8 cellular contexts compared by ENCODE assay signal in the genomic region with DNA sequence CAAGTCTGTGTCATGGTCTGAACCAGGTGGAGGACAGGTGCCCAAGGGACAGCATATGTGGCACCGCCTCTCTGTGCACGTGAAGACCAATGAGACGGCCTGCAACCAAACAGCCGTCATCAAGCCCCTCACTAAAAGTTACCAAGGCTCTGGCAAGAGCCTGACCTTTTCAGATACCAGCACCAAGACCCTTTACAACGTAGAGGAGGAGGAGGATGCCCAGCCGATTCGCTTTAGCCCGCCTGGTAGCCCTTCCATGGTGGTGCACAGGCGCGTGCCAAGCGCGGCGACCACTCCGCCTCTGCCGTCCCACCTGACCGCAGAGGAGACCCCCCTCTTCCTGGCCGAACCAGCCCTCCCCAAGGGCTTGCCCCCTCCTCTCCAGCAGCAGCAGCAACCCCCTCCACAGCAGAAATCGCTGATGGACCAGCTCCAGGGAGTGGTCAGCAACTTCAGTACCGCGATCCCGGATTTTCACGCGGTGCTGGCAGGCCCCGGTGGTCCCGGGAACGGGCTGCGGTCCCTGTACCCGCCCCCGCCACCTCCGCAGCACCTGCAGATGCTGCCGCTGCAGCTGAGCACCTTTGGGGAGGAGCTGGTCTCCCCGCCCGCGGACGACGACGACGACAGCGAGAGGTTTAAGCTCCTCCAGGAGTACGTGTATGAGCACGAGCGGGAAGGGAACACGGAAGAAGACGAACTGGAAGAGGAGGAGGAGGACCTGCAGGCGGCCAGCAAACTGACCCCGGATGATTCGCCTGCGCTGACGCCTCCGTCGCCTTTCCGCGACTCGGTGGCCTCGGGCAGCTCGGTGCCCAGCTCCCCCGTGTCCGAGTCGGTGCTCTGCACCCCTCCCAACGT.
DNase-seq lines count a peak whose midpoint lies in the region; ATAC-seq, FAIRE-seq and TF ChIP-seq lines count a peak whose summit lies in the region.

No MANE protein-coding gene starts in this region.

- H3K27ac ChIP-seq in iPS-18a (ENCODE audit: low read length) (no peak overlapping the region), small intestine (ENCODE audit: low read depth in 1 of 2, low read length in 1 of 2) (no peak overlapping the region)

- 12 to 27% (median 23%) methylated on average over 56 to 60 of the region's 60 CpGs for WGBS in small intestine, 3 donors

- FAIRE-seq in small intestine (lab: Jason Lieb, UNC): no peak

- no peaks in the 10 kb centered on the region for H3K4me1 ChIP-seq in iPS-18a (ENCODE audit: control insufficient read depth, low read depth, low read length)
- no peaks in the 10 kb centered on the region for H3K4me1 ChIP-seq in small intestine (ENCODE audit: control insufficient read depth in 2 of 2, insufficient read depth in 1 of 2, low read depth in 1 of 2, low read length in 1 of 2)

- ATAC-seq in GM18868 (IDR thresholded peaks at IDR 0.05; ENCODE audit: unreplicated experiment): no peak

- H3K4me3 ChIP-seq in cardiac fibroblast (replicated peaks in 1 of 2; ENCODE audit: low read depth in 2 of 2, low read length in 2 of 2) (peak overlapping the region; percentile 36 to 39), iPS-18a (ENCODE audit: low read length) (peak overlapping the region; percentile 52), small intestine (ENCODE audit: low read depth in 1 of 2, low read length in 2 of 2) (no peak overlapping the region)

- TF ChIP-seq CTCF in cardiac fibroblast (IDR thresholded peaks at IDR 0.05; ENCODE audit: low read depth, low read length): no peak

- peak; percentile 19 for DNase-seq in EL
- DNase-seq in cardiac fibroblast (ENCODE audit: low read depth in 2 of 2): peak; percentile 4 to 17
- peak; percentile 10 for DNase-seq in renal cortical epithelial cell (ENCODE audit: low read depth)
- no peak for DNase-seq in small intestine
- DNase-seq in NCI-H1417 treated with DMSO at 0.1 percent for 48 hours (lab: John Stamatoyannopoulos, UW): no peak
- DNase-seq in NCI-H1436 (lab: John Stamatoyannopoulos, UW): no peak

- H3K27me3 ChIP-seq in iPS-18a (ENCODE audit: control insufficient read depth, insufficient read depth, low read length): peaks cover 16% of the 10 kb centered on the region
- no peaks in the 10 kb centered on the region for H3K27me3 ChIP-seq in small intestine (ENCODE audit: control insufficient read depth in 2 of 2, insufficient read depth in 2 of 2, low read length in 2 of 2)

- H3K9me3 ChIP-seq in iPS-18a (ENCODE audit: control insufficient read depth, low read depth, low read length) (no peaks in the 10 kb centered on the region), small intestine (ENCODE audit: control insufficient read depth, low read depth) (no peaks in the 10 kb centered on the region)

- H3K36me3 ChIP-seq in iPS-18a (ENCODE audit: control insufficient read depth, low read depth, low read length) (no peaks in the 10 kb centered on the region), small intestine (ENCODE audit: control insufficient read depth in 2 of 2, insufficient read depth in 2 of 2, low read length in 2 of 2) (no peaks in the 10 kb centered on the region)

- no peak overlapping the region for H3K9ac ChIP-seq in iPS-18a (ENCODE audit: low read length)

Comparison
In these comparisons a context has a peak if more than half of its experiments do, and no peak if none do; other contexts are left out.
1. DNase-seq: peak in EL (single experiment), cardiac fibroblast (2 of 2) and renal cortical epithelial cell (single experiment); none in small intestine (single experiment), NCI-H1417 treated with DMSO at 0.1 percent for 48 hours (single experiment) and NCI-H1436 (single experiment).
2. H3K4me3 ChIP-seq: peak in cardiac fibroblast (2 of 2) and iPS-18a (single experiment); none in small intestine (0 of 2).